ENCODE assay signal across 8 cellular contexts in genomic region chr2:101150306-101151140, GRCh38. TPM values are rescaled to one million over a fixed set of nuclear protein-coding genes. Genes with fewer than 3 reads are reported as not detected.
DNase-seq lines count a peak whose midpoint lies in the region; TF ChIP-seq lines count a peak whose summit lies in the region.

No MANE protein-coding gene starts in this region.

- peak overlapping the region; percentile 80 for H3K4me2 ChIP-seq in fibroblast of lung (ENCODE audit: extremely low read depth, insufficient read depth, low read length)

- no peak for DNase-seq in T-helper 1 cell
- DNase-seq in HL-60 (ENCODE audit: low read depth in 1 of 2, low spot score in 1 of 2), result peak in 1 of 2 experiments; percentile 5
- DNase-seq in activated CD4-positive, alpha-beta memory T cell treated with anti-CD3 and anti-CD28 coated beads for 36 hours, result peak; percentile 22
- DNase-seq in fibroblast of lung (ENCODE audit: low read depth in 2 of 2), result peak in 1 of 2 donors; percentile 3
- no peak for DNase-seq in NK-92 treated with Interleukin-12 subunit alpha and Interleukin-12 subunit beta, amount 100 ng/mL, for 24 hours (lab: John Stamatoyannopoulos, UW)
- DNase-seq in GDM1 (lab: John Stamatoyannopoulos, UW), result no peak

- no peaks in the 10 kb centered on the region for H4K20me1 ChIP-seq in fibroblast of lung (ENCODE audit: control insufficient read depth, extremely low read depth, insufficient read depth, low read length)

- no peaks in the 10 kb centered on the region for H3K9me3 ChIP-seq in fibroblast of lung (ENCODE audit: control insufficient read depth, insufficient read depth, low read depth, low read length)

- H3K4me3 Mint-ChIP-seq in T-helper 1 cell treated with Interleukin-12 subunit alpha and Interleukin-12 subunit beta and Interleukin-4 antibody, amounts not matched to agents 30 μg/mL and 1 μg/mL, for 36 hours, result peak overlapping the region; percentile 69
- H3K4me3 Mint-ChIP-seq in activated CD4-positive, alpha-beta memory T cell treated with anti-CD3 and anti-CD28 coated beads for 36 hours, result peak overlapping the region; percentile 66
- peak overlapping the region; percentile 79 to 82 (median 81) for H3K4me3 Mint-ChIP-seq in nephron

- POLR2A ChIA-PET in activated CD4-positive, alpha-beta memory T cell treated with anti-CD3 and anti-CD28 coated beads for 36 hours (lab: Charles Lee), result interaction anchor here (0.6 kb wide), 1 partner anchor 57 kb away, joined by 3 read pairs; no protein-coding TSS in a partner anchor

- no peak for TF ChIP-seq CTCF in HL-60 (IDR thresholded peaks at IDR 0.05; ENCODE audit: insufficient read depth, low read length)
- no peak for TF ChIP-seq CTCF in fibroblast of lung (conservative IDR thresholded peaks at IDR 0.05 in 1 of 2, IDR thresholded peaks at IDR 0.05 in 1 of 2; ENCODE audit: low read depth in 1 of 2, low read length in 2 of 2)
- TF ChIP-seq CTCF in nephron (IDR thresholded peaks at IDR 0.05; ENCODE audit: unreplicated experiment in 3 of 3), result no peak

- H3K27me3 Mint-ChIP-seq in T-helper 1 cell treated with Interleukin-12 subunit alpha and Interleukin-12 subunit beta and Interleukin-4 antibody, amounts not matched to agents 30 μg/mL and 1 μg/mL, for 36 hours (ENCODE audit: low read depth), result peaks cover 79% of the 10 kb centered on the region
- H3K27me3 Mint-ChIP-seq in activated CD4-positive, alpha-beta memory T cell treated with anti-CD3 and anti-CD28 coated beads for 36 hours, result peaks cover 25% of the 10 kb centered on the region
- H3K27me3 Mint-ChIP-seq in nephron (ENCODE audit: low read depth), result no peaks in the 10 kb centered on the region

- peak overlapping the region; percentile 75 for H3K9ac ChIP-seq in fibroblast of lung (ENCODE audit: insufficient read depth, low read length)

- H3K9me3 Mint-ChIP-seq in T-helper 1 cell treated with Interleukin-12 subunit alpha and Interleukin-12 subunit beta and Interleukin-4 antibody, amounts not matched to agents 30 μg/mL and 1 μg/mL, for 36 hours, result no peaks in the 10 kb centered on the region
- H3K9me3 Mint-ChIP-seq in activated CD4-positive, alpha-beta memory T cell treated with anti-CD3 and anti-CD28 coated beads for 36 hours, result no peaks in the 10 kb centered on the region
- H3K9me3 Mint-ChIP-seq in nephron, result no peaks in the 10 kb centered on the region

- H2AFZ ChIP-seq in fibroblast of lung (ENCODE audit: low read length), result no peak overlapping the region

- H3K4me1 ChIP-seq in fibroblast of lung (ENCODE audit: control insufficient read depth, extremely low read depth, insufficient read depth, low read length), result peaks cover 13% of the 10 kb centered on the region

- H3K27ac ChIP-seq in HL-60 (replicated peaks), result no peak overlapping the region
- H3K27ac ChIP-seq in fibroblast of lung (ENCODE audit: insufficient read depth, low read length), result no peak overlapping the region

- H3K4me1 Mint-ChIP-seq in T-helper 1 cell treated with Interleukin-12 subunit alpha and Interleukin-12 subunit beta and Interleukin-4 antibody, amounts not matched to agents 30 μg/mL and 1 μg/mL, for 36 hours (ENCODE audit: low read depth), result peaks cover 12% of the 10 kb centered on the region
- peaks cover 18% of the 10 kb centered on the region for H3K4me1 Mint-ChIP-seq in activated CD4-positive, alpha-beta memory T cell treated with anti-CD3 and anti-CD28 coated beads for 36 hours (ENCODE audit: low read depth)
- H3K4me1 Mint-ChIP-seq in nephron, result peaks cover 66% of the 10 kb centered on the region

- peaks cover 4% of the 10 kb centered on the region for H3K79me2 ChIP-seq in fibroblast of lung (ENCODE audit: control insufficient read depth, insufficient read depth, low read length)

- H3K27me3 ChIP-seq in HL-60 (ENCODE audit: insufficient read depth, poor library complexity, severe bottlenecking) (no peaks in the 10 kb centered on the region), fibroblast of lung (ENCODE audit: control insufficient read depth, insufficient read depth, low read length) (peaks cover 2% of the 10 kb centered on the region)

- H3K4me3 ChIP-seq in HL-60 (replicated peaks; ENCODE audit: insufficient read depth, low read length) (peak overlapping the region; percentile 76), fibroblast of lung (replicated peaks in 1 of 4; ENCODE audit: control extremely low read depth in 1 of 4, insufficient read depth in 1 of 4, low read depth in 3 of 4, low read length in 4 of 4) (peak overlapping the region; percentile 63 to 74 (median 67))

- H3K36me3 Mint-ChIP-seq in T-helper 1 cell treated with Interleukin-12 subunit alpha and Interleukin-12 subunit beta and Interleukin-4 antibody, amounts not matched to agents 30 μg/mL and 1 μg/mL, for 36 hours (ENCODE audit: low read depth), result no peaks in the 10 kb centered on the region
- H3K36me3 Mint-ChIP-seq in activated CD4-positive, alpha-beta memory T cell treated with anti-CD3 and anti-CD28 coated beads for 36 hours, result no peaks in the 10 kb centered on the region
- H3K36me3 Mint-ChIP-seq in nephron (ENCODE audit: low read depth), result no peaks in the 10 kb centered on the region

- no peak overlapping the region for H3K27ac Mint-ChIP-seq in T-helper 1 cell treated with Interleukin-12 subunit alpha and Interleukin-12 subunit beta and Interleukin-4 antibody, amounts not matched to agents 30 μg/mL and 1 μg/mL, for 36 hours
- H3K27ac Mint-ChIP-seq in activated CD4-positive, alpha-beta memory T cell treated with anti-CD3 and anti-CD28 coated beads for 36 hours, result no peak overlapping the region
- H3K27ac Mint-ChIP-seq in nephron, result peak overlapping the region; percentile 17 to 46 (median 40)

- intact Hi-C loops in activated CD4-positive, alpha-beta memory T cell treated with anti-CD3 and anti-CD28 coated beads for 36 hours (cut with micrococcal nuclease), result loop anchor here (5.0 to 10.0 kb wide), 2 partner anchors 543 to 566 kb away; no protein-coding TSS in a partner anchor

- CTCF ChIA-PET in activated CD4-positive, alpha-beta memory T cell treated with anti-CD3 and anti-CD28 coated beads for 36 hours (lab: Charles Lee), result interaction anchor here (0.5 to 2.8 kb wide), 6 partner anchors 9 to 138 kb away, joined by 4 to 14 read pairs (median 6); partner anchors contain the start of gene CNOT11

- no peaks in the 10 kb centered on the region for H3K36me3 ChIP-seq in fibroblast of lung (ENCODE audit: control insufficient read depth, insufficient read depth, low read length)

RNA-seq across cellular contexts. Expression of gene TBC1D8, which starts 0.7 kb away (rescaled TPM):
- 1 to 10 TPM; 1.5 to 1.6 TPM for total RNA-seq in activated CD4-positive, alpha-beta memory T cell treated with anti-CD3 and anti-CD28 coated beads for 36 hours
- 3.3 and 3.8 TPM in 2 replicates for total RNA-seq in fibroblast of lung
- polyA plus RNA-seq in fibroblast of lung, result 5.4 and 5.5 TPM in 2 replicates
- polyA plus RNA-seq in fibroblast of lung (2012), result 4.0 and 4.1 TPM in 2 replicates
- 5.1 and 14.5 TPM in 2 replicates for polyA minus RNA-seq in fibroblast of lung (ENCODE audit: low replicate concordance)

Comparison
In these comparisons a context has a peak if more than half of its experiments do, and no peak if none do; other contexts are left out.
1. H3K27ac Mint-ChIP-seq: peak in nephron (3 of 3); none in T-helper 1 cell treated with Interleukin-12 subunit alpha and Interleukin-12 subunit beta and Interleukin-4 antibody, amounts not matched to agents 30 μg/mL and 1 μg/mL, for 36 hours (single experiment) and activated CD4-positive, alpha-beta memory T cell treated with anti-CD3 and anti-CD28 coated beads for 36 hours (single experiment).
2. Peak in every context shown above with its lines, with median percentiles within 50 percentile points of each other: H3K4me3 Mint-ChIP-seq.